ENCODE assay signal across 10 cellular contexts in genomic region chr5:57316798-57317327, GRCh38.
A peak's percentile ranks its signal among the peaks of the same experiment; 100 is the strongest.
DNase-seq lines count a peak whose midpoint lies in the region; ATAC-seq and TF ChIP-seq lines count a peak whose summit lies in the region.
"Had no signal": no experiment of that assay in that cellular context is flagged by ENCODE, and none has a peak within 500 bp of the region (broad histone marks: within the 10 kb centered on the region; RNA-seq: fewer than 3 reads in every experiment).

No MANE protein-coding gene starts in this region.

- WGBS in transverse colon (ENCODE audit: low coverage in 1 of 2), 2 donors, result 38 to 55% methylated on average over 3 of the region's 3 CpGs

- CTCF ChIA-PET in activated CD8-positive, alpha-beta T cell treated with anti-CD3 and anti-CD28 coated beads for 36 hours (lab: Charles Lee), result interaction anchor here (1.0 to 1.7 kb wide), 3 partner anchors 15 to 19 kb away, joined by 4 to 5 read pairs (median 4); no protein-coding TSS in a partner anchor
- CTCF ChIA-PET in activated CD8-positive, alpha-beta T cell treated with anti-CD3 and anti-CD28 coated beads, Interleukin-2, amount 10 ng/mL, durations not matched to agents 7 days and 5 days (lab: Charles Lee), result interaction anchor here (0.8 to 1.2 kb wide), 3 partner anchors 14 to 19 kb away, joined by 3 to 4 read pairs (median 3); no protein-coding TSS in a partner anchor

- intact Hi-C loops in activated CD8-positive, alpha-beta T cell treated with anti-CD3 and anti-CD28 coated beads for 36 hours (cut with micrococcal nuclease), result no loop called here
- intact Hi-C loops in transverse colon (cut with DNase I; ENCODE audit: low total_unique reads), result no loop called here

- H3K4me1 ChIP-seq in transverse colon, result no peaks in the 10 kb centered on the region

- DNase-seq in activated CD8-positive, alpha-beta T cell treated with anti-CD3 and anti-CD28 coated beads for 36 hours, result peak; percentile 43
- no peak for DNase-seq in activated CD8-positive, alpha-beta T cell treated with anti-CD3 and anti-CD28 coated beads, Interleukin-2, amount 10 ng/mL, durations not matched to agents 7 days and 5 days
- DNase-seq in SK-MEL-5 (ENCODE audit: low read depth, low spot score) (peak; percentile 96), hepatic stellate cell (ENCODE audit: low spot score) (peak; percentile 69), transverse colon (peak; percentile 11), hypothalamus (lab: John Stamatoyannopoulos, UW) (no peak), NOMO-1 (lab: John Stamatoyannopoulos, UW; ENCODE audit: unreplicated experiment in 2 of 2) (no peak)
- DNase-seq in stimulated activated CD4-positive, alpha-beta T cell treated with anti-CD3 and anti-CD28 coated beads, Interleukin-15, amount 100 ng/mL, for 24 hours, result no peak
- DNase-seq: activated B cell treated with CpG ODN at 0.5 μM for 24 hours; CD4-positive, alpha-beta memory T cell had no signal

- ATAC-seq in activated CD8-positive, alpha-beta T cell treated with anti-CD3 and anti-CD28 coated beads for 36 hours, result peak; percentile 96
- ATAC-seq in activated CD8-positive, alpha-beta T cell treated with anti-CD3 and anti-CD28 coated beads, Interleukin-2, amount 10 ng/mL, durations not matched to agents 7 days and 5 days, result no peak

- no peak overlapping the region for H3K4me3 ChIP-seq in transverse colon

- H3K36me3 Mint-ChIP-seq in activated CD8-positive, alpha-beta T cell treated with anti-CD3 and anti-CD28 coated beads for 36 hours (ENCODE audit: low read depth), result no peaks in the 10 kb centered on the region
- no peaks in the 10 kb centered on the region for H3K36me3 Mint-ChIP-seq in activated CD8-positive, alpha-beta T cell treated with anti-CD3 and anti-CD28 coated beads, Interleukin-2, amount 10 ng/mL, durations not matched to agents 7 days and 5 days (ENCODE audit: low read depth)
- H3K36me3 Mint-ChIP-seq: CD4-positive, alpha-beta memory T cell had no signal

- no peak overlapping the region for H3K27ac Mint-ChIP-seq in activated CD8-positive, alpha-beta T cell treated with anti-CD3 and anti-CD28 coated beads for 36 hours
- H3K27ac Mint-ChIP-seq in activated CD8-positive, alpha-beta T cell treated with anti-CD3 and anti-CD28 coated beads, Interleukin-2, amount 10 ng/mL, durations not matched to agents 7 days and 5 days, result no peak overlapping the region
- H3K27ac Mint-ChIP-seq: activated B cell treated with CpG ODN at 0.5 μM for 24 hours; CD4-positive, alpha-beta memory T cell had no signal

- TF ChIP-seq CTCF in activated CD8-positive, alpha-beta T cell treated with anti-CD3 and anti-CD28 coated beads for 36 hours (IDR thresholded peaks at IDR 0.05), result no peak
- TF ChIP-seq CTCF in transverse colon (IDR thresholded peaks at IDR 0.05), result no peak

- no peak for TF ChIP-seq POLR2A in transverse colon (IDR thresholded peaks at IDR 0.05)

- H3K4me1 Mint-ChIP-seq in activated CD8-positive, alpha-beta T cell treated with anti-CD3 and anti-CD28 coated beads for 36 hours (ENCODE audit: low read depth), result no peaks in the 10 kb centered on the region
- H3K4me1 Mint-ChIP-seq in activated CD8-positive, alpha-beta T cell treated with anti-CD3 and anti-CD28 coated beads, Interleukin-2, amount 10 ng/mL, durations not matched to agents 7 days and 5 days (ENCODE audit: low read depth), result no peaks in the 10 kb centered on the region

- no peaks in the 10 kb centered on the region for H3K27me3 ChIP-seq in transverse colon

- no peaks in the 10 kb centered on the region for H3K36me3 ChIP-seq in transverse colon

- H3K4me3 Mint-ChIP-seq in activated CD8-positive, alpha-beta T cell treated with anti-CD3 and anti-CD28 coated beads for 36 hours, result no peak overlapping the region
- H3K4me3 Mint-ChIP-seq in activated CD8-positive, alpha-beta T cell treated with anti-CD3 and anti-CD28 coated beads, Interleukin-2, amount 10 ng/mL, durations not matched to agents 7 days and 5 days, result no peak overlapping the region
- H3K4me3 Mint-ChIP-seq: activated B cell treated with CpG ODN at 0.5 μM for 24 hours; CD4-positive, alpha-beta memory T cell had no signal

- TF ChIP-seq EP300 in transverse colon (IDR thresholded peaks at IDR 0.05; ENCODE audit: low read depth), result no peak

- no peaks in the 10 kb centered on the region for H3K9me3 Mint-ChIP-seq in activated CD8-positive, alpha-beta T cell treated with anti-CD3 and anti-CD28 coated beads for 36 hours
- H3K9me3 Mint-ChIP-seq in activated CD8-positive, alpha-beta T cell treated with anti-CD3 and anti-CD28 coated beads, Interleukin-2, amount 10 ng/mL, durations not matched to agents 7 days and 5 days (ENCODE audit: insufficient read depth), result no peaks in the 10 kb centered on the region
- H3K9me3 Mint-ChIP-seq: activated B cell treated with CpG ODN at 0.5 μM for 24 hours; CD4-positive, alpha-beta memory T cell had no signal

- in situ Hi-C loops in SK-MEL-5 (cut with HindIII; ENCODE audit: low pct_unique_long_range_greater_than_20kb, low sequenced_read_pairs) (no loop called here), transverse colon (cut with MboI; ENCODE audit: low pct_ligation_motif_present in 1 of 4, low pct_unique_long_range_greater_than_20kb in 1 of 4, low sequenced_read_pairs in 3 of 4) (loop anchor here in 1 of 4 donors (25.0 kb wide), 1 partner anchor 470 kb away; no protein-coding TSS in a partner anchor)

- POLR2A ChIA-PET in activated CD8-positive, alpha-beta T cell treated with anti-CD3 and anti-CD28 coated beads for 36 hours (lab: Charles Lee), result interaction anchor here (0.6 kb wide), 1 partner anchor 886 kb away, joined by 3 read pairs; no protein-coding TSS in a partner anchor
- POLR2A ChIA-PET in activated CD8-positive, alpha-beta T cell treated with anti-CD3 and anti-CD28 coated beads, Interleukin-2, amount 10 ng/mL, durations not matched to agents 7 days and 5 days (lab: Charles Lee), result no interaction called here

- peaks cover 4% of the 10 kb centered on the region for H3K27me3 Mint-ChIP-seq in activated CD8-positive, alpha-beta T cell treated with anti-CD3 and anti-CD28 coated beads for 36 hours
- H3K27me3 Mint-ChIP-seq in activated CD8-positive, alpha-beta T cell treated with anti-CD3 and anti-CD28 coated beads, Interleukin-2, amount 10 ng/mL, durations not matched to agents 7 days and 5 days (ENCODE audit: low read depth), result peaks cover 7% of the 10 kb centered on the region

- H3K27ac ChIP-seq in transverse colon, result peak overlapping the region; percentile 20 to 52 (median 38)

- no peaks in the 10 kb centered on the region for H3K9me3 ChIP-seq in transverse colon

Comparison
In these comparisons a context has a peak if more than half of its experiments do, and no peak if none do; other contexts are left out.
1. DNase-seq: peak in activated CD8-positive, alpha-beta T cell treated with anti-CD3 and anti-CD28 coated beads for 36 hours (single experiment), SK-MEL-5 (single experiment), hepatic stellate cell (single experiment) and transverse colon (single experiment); none in activated CD8-positive, alpha-beta T cell treated with anti-CD3 and anti-CD28 coated beads, Interleukin-2, amount 10 ng/mL, durations not matched to agents 7 days and 5 days (single experiment), stimulated activated CD4-positive, alpha-beta T cell treated with anti-CD3 and anti-CD28 coated beads, Interleukin-15, amount 100 ng/mL, for 24 hours (single experiment), hypothalamus (0 of 51) and NOMO-1 (0 of 2).